ENCODE assay signal across 1 cellular context in genomic region chr17:58332720-58333395, GRCh38.
TF ChIP-seq lines count a peak whose summit lies in the region.

No MANE protein-coding gene starts in this region.

TF ChIP-seq in SK-N-SH treated with all-trans-retinoic acid at 6 μM for 48 hours, 23 proteins besides CTCF, POLR2A, EP300 and RAD21 (continued from another document):
- no peak for TF ChIP-seq TSHZ2 (CRISPR knock-in tag; IDR thresholded peaks at IDR 0.05)
- no peak for TF ChIP-seq OSR1 (CRISPR knock-in tag; IDR thresholded peaks at IDR 0.05)
- TF ChIP-seq POU6F1 (CRISPR knock-in tag; IDR thresholded peaks at IDR 0.05; ENCODE audit: borderline replicate concordance, low read depth): no peak
- TF ChIP-seq TOX (CRISPR knock-in tag; IDR thresholded peaks at IDR 0.05; ENCODE audit: borderline replicate concordance): no peak
- TF ChIP-seq ARNTL (CRISPR knock-in tag; IDR thresholded peaks at IDR 0.05; ENCODE audit: borderline replicate concordance, low read depth): no peak
- TF ChIP-seq SNAI2 (CRISPR knock-in tag; IDR thresholded peaks at IDR 0.05): no peak
- TF ChIP-seq RARB (CRISPR knock-in tag; IDR thresholded peaks at IDR 0.05): no peak
- no peak for TF ChIP-seq ZNF8 (CRISPR knock-in tag; IDR thresholded peaks at IDR 0.05)
TF ChIP-seq in SK-N-SH treated with all-trans-retinoic acid at 6 μM for 48 hours: peak in this region for 0.
